In genomic region chr4:157052429-157053040, GRCh38 we compare ENCODE assay signal across 28 cellular contexts. TPM values are rescaled to one million over a fixed set of nuclear protein-coding genes. Genes with fewer than 3 reads are reported as not detected.
DNase-seq lines count a peak whose midpoint lies in the region; TF ChIP-seq lines count a peak whose summit lies in the region.
"Had no signal": no experiment of that assay in that cellular context is flagged by ENCODE, and none has a peak within 500 bp of the region (broad histone marks: within the 10 kb centered on the region; RNA-seq: fewer than 3 reads in every experiment).

No MANE protein-coding gene starts in this region.

- peaks cover 45% of the 10 kb centered on the region for H3K4me1 Mint-ChIP-seq in osteocyte (ENCODE audit: unreplicated experiment)
- H3K4me1 Mint-ChIP-seq: activated naive CD8-positive, alpha-beta T cell treated with anti-CD3 and anti-CD28 coated beads for 36 hours; activated T-helper 17 cell treated with anti-CD3 and anti-CD28 coated beads, Interleukin-2, amount 50 U/mL, for 72 hours; nephron had no signal

- H3K4me1 ChIP-seq in BE2C = no peaks in the 10 kb centered on the region
- H3K4me1 ChIP-seq: body of pancreas, gastroesophageal sphincter, stomach, transverse colon had no signal

- H3K9me3 Mint-ChIP-seq in osteocyte (ENCODE audit: unreplicated experiment) = no peaks in the 10 kb centered on the region
- H3K9me3 Mint-ChIP-seq: activated naive CD8-positive, alpha-beta T cell treated with anti-CD3 and anti-CD28 coated beads for 36 hours; activated T-helper 17 cell treated with anti-CD3 and anti-CD28 coated beads, Interleukin-2, amount 50 U/mL, for 72 hours; mesothelial cell of epicardium; nephron; T-helper 2 cell treated with Interferon-gamma antibody and Interleukin-4, amounts not matched to agents 5 μg/mL and 100 μg/mL, for 36 hours had no signal

- H3K4me3 ChIP-seq in fibroblast of mammary gland (ENCODE audit: control insufficient read depth, low read depth, low read length) (no peak overlapping the region), BE2C (ENCODE audit: low read depth, low read length) (no peak overlapping the region)
- H3K4me3 ChIP-seq: body of pancreas, gastroesophageal sphincter, stomach, transverse colon had no signal

- H3K36me3 ChIP-seq in BE2C = no peaks in the 10 kb centered on the region
- H3K36me3 ChIP-seq: gastroesophageal sphincter, stomach, transverse colon, WERI-Rb-1 had no signal

- no peak overlapping the region for H3K4me3 Mint-ChIP-seq in osteocyte (ENCODE audit: unreplicated experiment)
- H3K4me3 Mint-ChIP-seq: activated naive CD8-positive, alpha-beta T cell treated with anti-CD3 and anti-CD28 coated beads for 36 hours; activated T-helper 17 cell treated with anti-CD3 and anti-CD28 coated beads, Interleukin-2, amount 50 U/mL, for 72 hours; mesothelial cell of epicardium; nephron; T-helper 2 cell treated with Interferon-gamma antibody and Interleukin-4, amounts not matched to agents 5 μg/mL and 100 μg/mL, for 36 hours had no signal

- H3K9me3 ChIP-seq in BE2C = no peaks in the 10 kb centered on the region
- H3K9me3 ChIP-seq: body of pancreas, gastroesophageal sphincter, stomach, transverse colon had no signal

- DNase-seq in H4 (ENCODE audit: low spot score) (peak; percentile 16), SK-N-DZ (ENCODE audit: low spot score) (peak; percentile 5), fibroblast of mammary gland (ENCODE audit: low read depth) (peak; percentile 45), osteocyte (ENCODE audit: extremely low spot score, unreplicated experiment) (no peak), amygdala (lab: John Stamatoyannopoulos, UW) (no peak), NCI-H510A (lab: John Stamatoyannopoulos, UW) (no peak), HuH-7.5 (ENCODE audit: low spot score) (no peak), BE2C (no peak)
- DNase-seq: activated CD4-positive, alpha-beta T cell treated with anti-CD3 and anti-CD28 coated beads, Interleukin-2, amount 50 U/mL, for 48 hours; activated CD8-positive, alpha-beta memory T cell treated with anti-CD3 and anti-CD28 coated beads, Interleukin-2, amount 50 U/mL, for 48 hours; activated naive CD8-positive, alpha-beta T cell treated with anti-CD3 and anti-CD28 coated beads for 36 hours; body of pancreas; cerebellar nuclear complex; erythroblast; hypothalamus; left ventricle myocardium superior; NCI-H1436 treated with DMSO at 0.1 percent for 48 hours; NCI-H526 treated with DMSO at 0.1 percent for 48 hours; stimulated activated CD8-positive, alpha-beta memory T cell treated with anti-CD3 and anti-CD28 coated beads, Interleukin-4, amount 100 ng/mL, for 48 hours; stomach; transverse colon; WERI-Rb-1 had no signal

- H3K27ac Mint-ChIP-seq in osteocyte (ENCODE audit: unreplicated experiment) = peak overlapping the region; percentile 83
- H3K27ac Mint-ChIP-seq: activated naive CD8-positive, alpha-beta T cell treated with anti-CD3 and anti-CD28 coated beads for 36 hours; activated T-helper 17 cell treated with anti-CD3 and anti-CD28 coated beads, Interleukin-2, amount 50 U/mL, for 72 hours; mesothelial cell of epicardium; nephron; progenitor cell of endocrine pancreas; T-helper 2 cell treated with Interferon-gamma antibody and Interleukin-4, amounts not matched to agents 5 μg/mL and 100 μg/mL, for 36 hours had no signal

- H3K36me3 Mint-ChIP-seq in osteocyte (ENCODE audit: unreplicated experiment) = no peaks in the 10 kb centered on the region
- H3K36me3 Mint-ChIP-seq: activated naive CD8-positive, alpha-beta T cell treated with anti-CD3 and anti-CD28 coated beads for 36 hours; mesothelial cell of epicardium had no signal

- TF ChIP-seq CTCF in fibroblast of mammary gland (conservative IDR thresholded peaks at IDR 0.05; ENCODE audit: control insufficient read depth, insufficient read depth, low read depth, low read length) = no peak
- no peak for TF ChIP-seq CTCF in osteocyte (IDR thresholded peaks at IDR 0.05)
- TF ChIP-seq CTCF in BE2C (IDR thresholded peaks at IDR 0.05; ENCODE audit: low read depth, low read length) = no peak

- H3K27me3 ChIP-seq in BE2C = no peaks in the 10 kb centered on the region; the same call in 1 of the 2 replicates
- H3K27me3 ChIP-seq: body of pancreas, gastroesophageal sphincter, stomach, transverse colon had no signal

- no peaks in the 10 kb centered on the region for H3K27me3 Mint-ChIP-seq in osteocyte (ENCODE audit: unreplicated experiment)
- H3K27me3 Mint-ChIP-seq: activated naive CD8-positive, alpha-beta T cell treated with anti-CD3 and anti-CD28 coated beads for 36 hours; activated T-helper 17 cell treated with anti-CD3 and anti-CD28 coated beads, Interleukin-2, amount 50 U/mL, for 72 hours; progenitor cell of endocrine pancreas had no signal

RNA-seq across cellular contexts. Expression of gene GLRB, which starts 23.4 kb away (rescaled TPM):
- 2.0 and 4.2 TPM in 2 replicates for total RNA-seq in H4 (2014; rRNA removed; shearing (Covaris generic))
- 0.46 and 1.1 TPM in 2 replicates for polyA plus RNA-seq in SK-N-DZ (2014; cell fraction: cytosol; rRNA removed)
- 2.7 and 3.4 TPM in 2 replicates for polyA plus RNA-seq in SK-N-DZ (2014; cell fraction: nucleus; rRNA removed)
- total RNA-seq in osteocyte = 16.7 and 19.4 TPM in 2 replicates
- polyA plus RNA-seq in BE2C (2012; ENCODE audit: insufficient read depth, insufficient read length, low read depth) = not detected
- total RNA-seq: activated naive CD8-positive, alpha-beta T cell treated with anti-CD3 and anti-CD28 coated beads for 36 hours; activated T-helper 17 cell treated with anti-CD3 and anti-CD28 coated beads, Interleukin-2, amount 50 U/mL, for 72 hours had no signal

Comparison
In these comparisons a context has a peak if more than half of its experiments do, and no peak if none do; other contexts are left out.
1. DNase-seq: peak in H4 (single experiment), SK-N-DZ (single experiment) and fibroblast of mammary gland (single experiment); none in osteocyte (single experiment), amygdala (0 of 56), NCI-H510A (single experiment), HuH-7.5 (single experiment) and BE2C (single experiment).